29 cellular contexts compared by ENCODE assay signal in genomic region chr2:42424033-42424432, GRCh38.
DNase-seq lines count a peak whose midpoint lies in the region; ATAC-seq and TF ChIP-seq lines count a peak whose summit lies in the region.
"Had no signal": no experiment of that assay in that cellular context is flagged by ENCODE, and none has a peak within 500 bp of the region (broad histone marks: within the 10 kb centered on the region; RNA-seq: fewer than 3 reads in every experiment).

No MANE protein-coding gene starts in this region.

- H3K36me3 Mint-ChIP-seq in activated naive CD4-positive, alpha-beta T cell treated with anti-CD3 and anti-CD28 coated beads, Interleukin-2, amount 50 U/mL, for 72 hours = no peaks in the 10 kb centered on the region
- no peaks in the 10 kb centered on the region for H3K36me3 Mint-ChIP-seq in natural killer cell
- H3K36me3 Mint-ChIP-seq: stimulated activated effector memory CD8-positive, alpha-beta T cell treated with anti-CD3 and anti-CD28 coated beads, Interleukin-12 subunit alpha, Interleukin-12 subunit beta, amount 100 ng/mL, for 72 hours had no signal

- no peaks in the 10 kb centered on the region for H3K4me1 ChIP-seq in ascending aorta
- H3K4me1 ChIP-seq: heart left ventricle had no signal

- H3K27ac Mint-ChIP-seq in activated naive CD4-positive, alpha-beta T cell treated with anti-CD3 and anti-CD28 coated beads, Interleukin-2, amount 50 U/mL, for 72 hours = no peak overlapping the region
- H3K27ac Mint-ChIP-seq in natural killer cell = no peak overlapping the region
- H3K27ac Mint-ChIP-seq: B cell; progenitor cell of endocrine pancreas; stimulated activated effector memory CD8-positive, alpha-beta T cell treated with anti-CD3 and anti-CD28 coated beads, Interleukin-12 subunit alpha, Interleukin-12 subunit beta, amount 100 ng/mL, for 72 hours had no signal

- H3K27me3 ChIP-seq in ascending aorta = no peaks in the 10 kb centered on the region

- in situ Hi-C loops in astrocyte of the cerebellum (cut with HindIII; ENCODE audit: low sequenced_read_pairs) = no loop called here

- H3K27ac ChIP-seq in ascending aorta = no peak overlapping the region
- H3K27ac ChIP-seq: heart left ventricle, skin epidermis had no signal

- no peak overlapping the region for H3K4me3 Mint-ChIP-seq in natural killer cell
- H3K4me3 Mint-ChIP-seq: B cell; neural crest cell; stimulated activated effector memory CD8-positive, alpha-beta T cell treated with anti-CD3 and anti-CD28 coated beads, Interleukin-12 subunit alpha, Interleukin-12 subunit beta, amount 100 ng/mL, for 72 hours had no signal

- peaks cover 0 to 8% of the 10 kb centered on the region in 2 donors for H3K9me3 Mint-ChIP-seq in activated naive CD4-positive, alpha-beta T cell treated with anti-CD3 and anti-CD28 coated beads, Interleukin-2, amount 50 U/mL, for 72 hours
- H3K9me3 Mint-ChIP-seq in natural killer cell = no peaks in the 10 kb centered on the region
- H3K9me3 Mint-ChIP-seq: neural crest cell; stimulated activated effector memory CD8-positive, alpha-beta T cell treated with anti-CD3 and anti-CD28 coated beads, Interleukin-12 subunit alpha, Interleukin-12 subunit beta, amount 100 ng/mL, for 72 hours had no signal

- peaks cover 20% of the 10 kb centered on the region in 2 donors for H3K27me3 Mint-ChIP-seq in natural killer cell (ENCODE audit: low read depth in 2 of 2)

- no peaks in the 10 kb centered on the region for H3K36me3 ChIP-seq in ascending aorta
- H3K36me3 ChIP-seq: heart left ventricle had no signal

- H3K4me3 ChIP-seq in astrocyte of the cerebellum (ENCODE audit: low read depth, low read length) = no peak overlapping the region
- H3K4me3 ChIP-seq in fibroblast of the aortic adventitia (ENCODE audit: low read depth, low read length) = no peak overlapping the region
- no peak overlapping the region for H3K4me3 ChIP-seq in ascending aorta
- H3K4me3 ChIP-seq: GM12878, heart left ventricle, skin epidermis had no signal

- peak; percentile 71 for ATAC-seq in sciatic nerve
- ATAC-seq in GM18867 (IDR thresholded peaks at IDR 0.05; ENCODE audit: unreplicated experiment) = no peak
- ATAC-seq in activated naive CD4-positive, alpha-beta T cell treated with anti-CD3 and anti-CD28 coated beads, Interleukin-2, amount 50 U/mL, for 72 hours = no peak
- no peak for ATAC-seq in natural killer cell
- ATAC-seq: GM12878; heart left ventricle; left ventricle myocardium superior; Right ventricle myocardium inferior; stimulated activated effector memory CD8-positive, alpha-beta T cell treated with anti-CD3 and anti-CD28 coated beads, Interleukin-12 subunit alpha, Interleukin-12 subunit beta, amount 100 ng/mL, for 72 hours had no signal

- DNase-seq in EH (ENCODE audit: low read depth) (peak; percentile 15), astrocyte of the cerebellum (ENCODE audit: low read depth) (peak; percentile 58), fibroblast of the aortic adventitia (ENCODE audit: low read depth) (peak; percentile 87), sciatic nerve (ENCODE audit: low spot score) (no peak), ascending aorta (ENCODE audit: low spot score in 2 of 2) (no peak), natural killer cell (no peak)
- DNase-seq in activated naive CD4-positive, alpha-beta T cell treated with anti-CD3 and anti-CD28 coated beads, Interleukin-2, amount 50 U/mL, for 72 hours (ENCODE audit: low spot score in 2 of 2) = no peak
- DNase-seq: activated CD4-positive, alpha-beta T cell treated with anti-CD3 and anti-CD28 coated beads for 1 hour; activated naive CD4-positive, alpha-beta T cell treated with Interleukin-2 at 50 U/mL for 16 hours; activated T-cell treated with anti-CD3 and anti-CD28 coated beads, Interleukin-2, amount 50 U/mL, for 48 hours; anterior cingulate cortex; DMS53; effector CD4-positive, alpha-beta T cell; erythroblast; heart left ventricle; left ventricle myocardium superior; NCI-H1092; NCI-H2029; NCI-H748 treated with DMSO at 0.1 percent for 48 hours; OCI-M1; stimulated activated CD4-positive, alpha-beta T cell treated with anti-CD3 and anti-CD28 coated beads, Interleukin-1b, Interleukin-23, amount 100 ng/mL, for 48 hours had no signal

- intact Hi-C loops in sciatic nerve (cut with DNase I) (no loop called here), ascending aorta (cut with DNase I) (no loop called here), natural killer cell (cut with micrococcal nuclease) (no loop called here)

- no peaks in the 10 kb centered on the region for H3K4me1 Mint-ChIP-seq in natural killer cell
- H3K4me1 Mint-ChIP-seq: B cell, neural crest cell had no signal

- TF ChIP-seq CTCF in astrocyte of the cerebellum (IDR thresholded peaks at IDR 0.05; ENCODE audit: low read depth, low read length, missing control alignments) (no peak), fibroblast of the aortic adventitia (IDR thresholded peaks at IDR 0.05; ENCODE audit: insufficient read depth, low read length) (no peak), ascending aorta (IDR thresholded peaks at IDR 0.05) (no peak), natural killer cell (IDR thresholded peaks at IDR 0.05) (no peak)

- H3K9me3 ChIP-seq in ascending aorta = no peaks in the 10 kb centered on the region
- H3K9me3 ChIP-seq: heart left ventricle had no signal

Comparison
In these comparisons a context has a peak if more than half of its experiments do, and no peak if none do; other contexts are left out.
1. DNase-seq: peak in EH (single experiment), astrocyte of the cerebellum (single experiment) and fibroblast of the aortic adventitia (single experiment); none in sciatic nerve (single experiment), ascending aorta (0 of 2), activated naive CD4-positive, alpha-beta T cell treated with anti-CD3 and anti-CD28 coated beads, Interleukin-2, amount 50 U/mL, for 72 hours (0 of 2) and natural killer cell (single experiment).